8 cellular contexts compared by ENCODE assay signal in the genomic region with DNA sequence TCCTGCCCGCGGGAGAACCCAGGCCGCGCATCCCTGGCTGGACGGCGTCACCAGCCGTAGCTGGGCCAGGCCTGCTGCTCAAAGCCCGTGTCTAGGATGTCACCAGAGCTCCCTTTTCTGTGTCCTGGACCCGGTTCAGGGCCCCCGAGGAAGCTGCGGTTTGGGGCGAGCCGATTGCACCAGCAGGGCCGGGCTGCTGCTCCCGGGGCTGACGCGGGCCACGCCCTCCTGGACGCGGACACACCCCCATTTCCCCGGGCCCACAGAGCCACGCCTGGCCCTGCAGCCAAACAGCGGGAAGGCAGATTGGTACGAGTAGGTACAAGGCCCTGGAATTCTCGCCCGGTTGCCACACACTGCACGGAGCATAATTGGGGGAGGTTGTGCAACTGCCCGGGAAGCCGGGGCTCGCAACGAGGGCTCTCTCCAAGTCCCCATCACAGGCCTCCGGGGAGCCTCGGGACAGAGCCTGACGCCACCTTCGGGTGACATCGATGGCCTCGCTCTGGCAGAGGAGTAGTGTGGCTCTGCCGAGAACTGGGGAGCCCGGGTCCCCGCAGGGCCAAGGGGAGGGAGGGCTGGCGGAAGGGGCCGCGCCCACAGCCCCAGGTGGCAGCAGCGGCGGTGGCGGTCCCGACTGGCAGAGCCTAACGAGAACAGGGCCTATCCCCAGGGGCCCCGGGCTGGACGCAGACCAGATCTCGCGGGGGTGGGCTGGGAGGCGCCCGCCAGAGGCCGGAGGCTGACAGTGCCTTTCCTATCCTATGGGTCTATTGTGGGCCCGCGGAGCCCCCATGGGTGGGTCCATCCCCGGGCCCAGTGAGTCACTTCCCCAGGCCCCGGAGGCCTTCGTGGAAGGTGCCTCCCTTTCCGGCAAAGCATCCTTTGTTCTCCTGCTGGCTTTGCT. TPM values are rescaled to one million over a fixed set of nuclear protein-coding genes. Genes with fewer than 3 reads are reported as not detected.
A peak's percentile ranks its signal among the peaks of the same experiment; 100 is the strongest.
DNase-seq lines count a peak whose midpoint lies in the region; ATAC-seq, FAIRE-seq and TF ChIP-seq lines count a peak whose summit lies in the region.

No MANE protein-coding gene starts in this region.

- H3K9me1 ChIP-seq in keratinocyte (ENCODE audit: control insufficient read depth, extremely low read depth, insufficient read depth, low read length) = peaks cover 2% of the 10 kb centered on the region

- H2AFZ ChIP-seq in keratinocyte (ENCODE audit: control insufficient read depth, low read length) = peak overlapping the region; percentile 75

- DNase-seq in CD8-positive, alpha-beta T cell = peak in 6 of 7 experiments; percentile 26 to 65 (median 36)
- DNase-seq in HT-29 (ENCODE audit: low spot score) (peak; percentile 39), T1000 (lab: John Stamatoyannopoulos, UW) (peak; percentile 31), breast epithelium (ENCODE audit: low spot score in 2 of 2) (peak in 1 of 2 donors; percentile 78), keratinocyte (ENCODE audit: low read depth, low spot score) (peak; percentile 72)
- DNase-seq in stimulated activated CD4-positive, alpha-beta T cell treated with anti-CD3 and anti-CD28 coated beads, Interleukin-15, amount 100 ng/mL, for 24 hours = peak; percentile 84

- H3K9me3 ChIP-seq in CD8-positive, alpha-beta T cell (ENCODE audit: low read length) = no peaks in the 10 kb centered on the region
- no peaks in the 10 kb centered on the region for H3K9me3 ChIP-seq in breast epithelium
- H3K9me3 ChIP-seq in keratinocyte (ENCODE audit: control insufficient read depth, low read depth, low read length) = no peaks in the 10 kb centered on the region

- TF ChIP-seq POLR2A in breast epithelium (IDR thresholded peaks at IDR 0.05) = no peak

- dilution Hi-C loops in keratinocyte (cut with MboI; ENCODE audit: extremely low pct_ligation_motif_present, low sequenced_read_pairs) = no loop called here

- H3K9me3 Mint-ChIP-seq in CD8-positive, alpha-beta T cell = no peaks in the 10 kb centered on the region

- POLR2A ChIA-PET in CD8-positive, alpha-beta T cell (lab: Charles Lee) = interaction anchor here (0.7 kb wide), 1 partner anchor 299 kb away, joined by 3 read pairs; the partner anchor contains the start of gene PEPD

- peaks cover 20% of the 10 kb centered on the region for H3K27me3 Mint-ChIP-seq in CD8-positive, alpha-beta T cell (ENCODE audit: low read depth)

- no peaks in the 10 kb centered on the region for H3K27me3 ChIP-seq in CD8-positive, alpha-beta T cell (ENCODE audit: insufficient read depth, low read length)
- H3K27me3 ChIP-seq in breast epithelium (no peaks in the 10 kb centered on the region), keratinocyte (ENCODE audit: control insufficient read depth, extremely low read depth, insufficient read depth, low read length) (no peaks in the 10 kb centered on the region)

- peak overlapping the region; percentile 70 for H3K4me3 Mint-ChIP-seq in CD8-positive, alpha-beta T cell

- H3K36me3 Mint-ChIP-seq in CD8-positive, alpha-beta T cell = no peaks in the 10 kb centered on the region

- H3K4me1 ChIP-seq in CD8-positive, alpha-beta T cell (ENCODE audit: insufficient read depth, low read length) = peaks cover 6% of the 10 kb centered on the region
- no peaks in the 10 kb centered on the region for H3K4me1 ChIP-seq in breast epithelium
- peaks cover 33% of the 10 kb centered on the region for H3K4me1 ChIP-seq in keratinocyte (ENCODE audit: control insufficient read depth, extremely low read depth, insufficient read depth, low read length)

- ATAC-seq in CD8-positive, alpha-beta T cell = peak; percentile 62
- ATAC-seq in HG03135 (IDR thresholded peaks at IDR 0.05; ENCODE audit: unreplicated experiment) (no peak), HG03025 (IDR thresholded peaks at IDR 0.05; ENCODE audit: low FRiP score, unreplicated experiment) (no peak)

- H3K27ac Mint-ChIP-seq in CD8-positive, alpha-beta T cell = no peak overlapping the region

- peak overlapping the region; percentile 53 for H3K4me3 ChIP-seq in CD8-positive, alpha-beta T cell (ENCODE audit: low read depth, low read length)
- H3K4me3 ChIP-seq in breast epithelium (peak overlapping the region; percentile 19 to 67 (median 52)), keratinocyte (ENCODE audit: control insufficient read depth in 2 of 3, extremely low read depth in 1 of 3, insufficient read depth in 2 of 3, low read depth in 1 of 3, low read length in 3 of 3) (peak overlapping the region; percentile 24 to 66 (median 31))

- H3K9ac ChIP-seq in keratinocyte (ENCODE audit: control insufficient read depth, extremely low read depth, insufficient read depth, low read length) = peak overlapping the region; percentile 84

- FAIRE-seq in keratinocyte (lab: Jason Lieb, UNC) = peak; percentile 77

- TF ChIP-seq CTCF in CD8-positive, alpha-beta T cell (IDR thresholded peaks at IDR 0.05) = no peak
- TF ChIP-seq CTCF in breast epithelium (IDR thresholded peaks at IDR 0.05) = no peak
- TF ChIP-seq CTCF in keratinocyte (optimal IDR thresholded peaks at IDR 0.05 in 1 of 3, IDR thresholded peaks at IDR 0.05 in 1 of 3, conservative IDR thresholded peaks at IDR 0.05 in 1 of 3; ENCODE audit: extremely low read depth in 1 of 3, insufficient read depth in 2 of 3, low read length in 3 of 3) = no peak

- no peaks in the 10 kb centered on the region for H3K79me2 ChIP-seq in keratinocyte (ENCODE audit: control insufficient read depth, insufficient read depth, low read length)

- CTCF ChIA-PET in CD8-positive, alpha-beta T cell (lab: Charles Lee) = interaction anchor here (2.5 kb wide), 1 partner anchor 42 kb away, joined by 7 read pairs; no protein-coding TSS in a partner anchor

- H3K4me1 Mint-ChIP-seq in CD8-positive, alpha-beta T cell (ENCODE audit: low read depth) = peaks cover 4% of the 10 kb centered on the region

- peak overlapping the region; percentile 90 for H3K4me2 ChIP-seq in keratinocyte (ENCODE audit: control insufficient read depth, extremely low read depth, insufficient read depth, low read depth, low read length)

- H3K27ac ChIP-seq in CD8-positive, alpha-beta T cell (ENCODE audit: low read depth, low read length) = no peak overlapping the region
- H3K27ac ChIP-seq in breast epithelium = peak overlapping the region; percentile 78 to 90
- H3K27ac ChIP-seq in keratinocyte (ENCODE audit: control insufficient read depth, insufficient read depth, low read length) = peak overlapping the region; percentile 93

- no peaks in the 10 kb centered on the region for H3K36me3 ChIP-seq in CD8-positive, alpha-beta T cell (ENCODE audit: insufficient read depth, low read length)
- H3K36me3 ChIP-seq in breast epithelium = no peaks in the 10 kb centered on the region
- H3K36me3 ChIP-seq in keratinocyte (ENCODE audit: control insufficient read depth in 2 of 2, extremely low read depth in 1 of 2, insufficient read depth in 2 of 2, low read length in 2 of 2) = no peaks in the 10 kb centered on the region

- intact Hi-C loops in CD8-positive, alpha-beta T cell (cut with DNase I, micrococcal nuclease) = no loop called here
- intact Hi-C loops in breast epithelium (cut with DNase I; ENCODE audit: low total_unique reads) = no loop called here

- no peaks in the 10 kb centered on the region for H4K20me1 ChIP-seq in keratinocyte (ENCODE audit: control insufficient read depth, extremely low read depth, insufficient read depth, low read length)

RNA-seq across cellular contexts. Expression of gene KCTD15, which starts 23.5 kb away (rescaled TPM):
- under 1 TPM; 0.14 to 0.27 TPM for total RNA-seq in CD8-positive, alpha-beta T cell
- total RNA-seq in HT-29 (2014; rRNA removed; shearing (Covaris generic)) = 25.4 and 28.1 TPM in 2 replicates
- 10 to 100 TPM; 14.6 to 52.4 (median 36.1) TPM for total RNA-seq in breast epithelium
- 16.2 to 27.1 TPM (median 18.6 TPM) in 3 replicates for polyA plus RNA-seq in keratinocyte
- 7.2 TPM for polyA plus RNA-seq in keratinocyte (2011; ENCODE audit: low read depth)
- 11.9 and 22.2 TPM in 2 replicates for polyA plus RNA-seq in keratinocyte (2011; cell fraction: cytosol; rRNA removed)
- polyA plus RNA-seq in keratinocyte (2011; cell fraction: nucleus; rRNA removed) = 30.2 and 37.8 TPM in 2 replicates
- polyA plus RNA-seq in keratinocyte (2012; ENCODE audit: low replicate concordance) = 13.3 and 22.3 TPM in 2 replicates
- polyA minus RNA-seq in keratinocyte = 12.6 to 18.9 TPM (median 14.5 TPM) in 3 replicates
- polyA minus RNA-seq in keratinocyte (2011; cell fraction: cytosol; rRNA and poly(A)+ RNA removed) = 25.1 TPM
- polyA minus RNA-seq in keratinocyte (2011; cell fraction: nucleus; rRNA and poly(A)+ RNA removed) = 10.9 and 12.5 TPM in 2 replicates

Comparison
In these comparisons a context has a peak if more than half of its experiments do, and no peak if none do; other contexts are left out.
1. RNA of gene KCTD15, which starts 23.5 kb away (total RNA-seq): 14.6 to 52.4 TPM in breast epithelium and 25.4 to 28.1 TPM in HT-29; 0.14 to 0.27 TPM in CD8-positive, alpha-beta T cell; every median in the first group is over 10 times any median in the second.
2. Peak in every context shown above with its lines, with median percentiles within 50 percentile points of each other: H3K4me3 ChIP-seq.